9 cellular contexts compared by ENCODE assay signal in the genomic region with DNA sequence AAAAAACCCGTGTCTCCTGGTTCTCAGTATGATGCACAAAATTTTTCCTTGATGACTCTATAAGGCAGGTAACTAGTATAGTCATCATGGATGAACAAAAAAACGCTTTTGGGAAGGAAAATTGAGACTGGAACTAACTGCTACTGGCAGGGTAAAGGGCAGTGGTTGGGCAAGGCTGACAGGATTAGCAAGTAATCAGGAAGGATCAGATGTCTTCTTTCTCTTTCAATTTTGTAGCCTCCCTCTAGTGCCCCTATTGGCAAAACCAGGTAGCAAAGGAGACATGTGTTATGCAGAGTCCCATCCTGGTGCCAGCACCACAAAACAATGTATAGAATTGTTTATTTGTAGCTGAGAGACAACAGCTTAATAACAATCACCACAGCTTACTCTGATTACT. TPM values are rescaled to one million over a fixed set of nuclear protein-coding genes. Genes with fewer than 3 reads are reported as not detected.
DNase-seq lines count a peak whose midpoint lies in the region; ATAC-seq and TF ChIP-seq lines count a peak whose summit lies in the region.
"Had no signal": no experiment of that assay in that cellular context is flagged by ENCODE, and none has a peak within 500 bp of the region (broad histone marks: within the 10 kb centered on the region; RNA-seq: fewer than 3 reads in every experiment).

No MANE protein-coding gene starts in this region.

- no peak overlapping the region for H3K4me3 Mint-ChIP-seq in progenitor cell of endocrine pancreas (ENCODE audit: low read depth)
- no peak overlapping the region for H3K4me3 Mint-ChIP-seq in activated T-helper 17 cell treated with anti-CD3 and anti-CD28 coated beads, Interleukin-2, amount 50 U/mL, for 72 hours
- H3K4me3 Mint-ChIP-seq: activated T-cell treated with anti-CD3 and anti-CD28 coated beads, Interleukin-2, amount 50 U/mL, for 72 hours had no signal

- no peaks in the 10 kb centered on the region for H3K27me3 Mint-ChIP-seq in progenitor cell of endocrine pancreas
- no peaks in the 10 kb centered on the region for H3K27me3 Mint-ChIP-seq in activated T-helper 17 cell treated with anti-CD3 and anti-CD28 coated beads, Interleukin-2, amount 50 U/mL, for 72 hours

- H3K4me3 ChIP-seq in LNCaP clone FGC (ENCODE audit: low read depth, low read length): no peak overlapping the region

- DNase-seq in LNCaP clone FGC (ENCODE audit: low read depth) (no peak), SKM-1 treated with dmso at 0.1 percent for 144 hours (lab: John Stamatoyannopoulos, UW; ENCODE audit: unreplicated experiment) (peak; percentile 74), progenitor cell of endocrine pancreas (ENCODE audit: low spot score, unreplicated experiment) (no peak), HuH-7.5 (ENCODE audit: low spot score) (no peak)
- DNase-seq: activated T-cell treated with anti-CD3 and anti-CD28 coated beads, Interleukin-2, amount 50 U/mL, for 72 hours; stimulated activated CD4-positive, alpha-beta T cell treated with anti-CD3 and anti-CD28 coated beads, Interleukin-4, amount 100 ng/mL, for 1 hour had no signal

- no peak overlapping the region for H3K27ac Mint-ChIP-seq in progenitor cell of endocrine pancreas
- no peak overlapping the region for H3K27ac Mint-ChIP-seq in activated T-helper 17 cell treated with anti-CD3 and anti-CD28 coated beads, Interleukin-2, amount 50 U/mL, for 72 hours
- H3K27ac Mint-ChIP-seq: activated T-cell treated with anti-CD3 and anti-CD28 coated beads, Interleukin-2, amount 50 U/mL, for 72 hours had no signal

- no peaks in the 10 kb centered on the region for H3K4me1 Mint-ChIP-seq in progenitor cell of endocrine pancreas (ENCODE audit: low read depth)
- no peaks in the 10 kb centered on the region for H3K4me1 Mint-ChIP-seq in activated T-helper 17 cell treated with anti-CD3 and anti-CD28 coated beads, Interleukin-2, amount 50 U/mL, for 72 hours

- no peaks in the 10 kb centered on the region for H3K36me3 Mint-ChIP-seq in progenitor cell of endocrine pancreas (ENCODE audit: insufficient read depth)
- no peaks in the 10 kb centered on the region for H3K36me3 Mint-ChIP-seq in activated T-helper 17 cell treated with anti-CD3 and anti-CD28 coated beads, Interleukin-2, amount 50 U/mL, for 72 hours (ENCODE audit: low read depth)

- TF ChIP-seq CTCF in LNCaP clone FGC (IDR thresholded peaks at IDR 0.05; ENCODE audit: control insufficient read depth, extremely low read depth, insufficient read depth) (0 out of 2 replicates have a peak, but pooled peaks have one; percentile 9), progenitor cell of endocrine pancreas (IDR thresholded peaks at IDR 0.05; ENCODE audit: unreplicated experiment) (peak; percentile 26)

- ATAC-seq in GM18909 (IDR thresholded peaks at IDR 0.05; ENCODE audit: poor library complexity, unreplicated experiment) (peak; percentile 59), HG03520 (IDR thresholded peaks at IDR 0.05; ENCODE audit: unreplicated experiment) (no peak)
- ATAC-seq in activated T-helper 17 cell treated with anti-CD3 and anti-CD28 coated beads, Interleukin-2, amount 50 U/mL, for 72 hours (replicated peaks): no peak
- ATAC-seq: activated T-cell treated with anti-CD3 and anti-CD28 coated beads, Interleukin-2, amount 50 U/mL, for 72 hours had no signal

- H3K9me3 Mint-ChIP-seq in progenitor cell of endocrine pancreas (ENCODE audit: low read depth): peaks cover 6% of the 10 kb centered on the region
- no peaks in the 10 kb centered on the region for H3K9me3 Mint-ChIP-seq in activated T-helper 17 cell treated with anti-CD3 and anti-CD28 coated beads, Interleukin-2, amount 50 U/mL, for 72 hours
- H3K9me3 Mint-ChIP-seq: activated T-cell treated with anti-CD3 and anti-CD28 coated beads, Interleukin-2, amount 50 U/mL, for 72 hours had no signal

RNA-seq across cellular contexts. Expression of a gene that starts 12.8 kb away (rescaled TPM):
- 14.5 and 15.7 TPM in 2 replicates for total RNA-seq in progenitor cell of endocrine pancreas
- total RNA-seq in activated T-helper 17 cell treated with anti-CD3 and anti-CD28 coated beads, Interleukin-2, amount 50 U/mL, for 72 hours: not detected
- total RNA-seq: activated T-cell treated with anti-CD3 and anti-CD28 coated beads, Interleukin-2, amount 50 U/mL, for 72 hours had no signal

Comparison
In these comparisons a context has a peak if more than half of its experiments do, and no peak if none do; other contexts are left out.
1. RNA of a gene that starts 12.8 kb away (total RNA-seq): 14.5 to 15.7 TPM in progenitor cell of endocrine pancreas; not detected in activated T-helper 17 cell treated with anti-CD3 and anti-CD28 coated beads, Interleukin-2, amount 50 U/mL, for 72 hours; every median in the first group is over 10 times any median in the second.